In genomic region chr15:70627734-70628541, GRCh38 we compare ENCODE assay signal across 1 cellular context.
TF ChIP-seq lines count a peak whose summit lies in the region.

No MANE protein-coding gene starts in this region.

TF ChIP-seq in GM23338, 12 proteins besides CTCF, POLR2A, EP300 and RAD21 (continued from another document):
- TF ChIP-seq ZNF462 (CRISPR knock-in tag; IDR thresholded peaks at IDR 0.05) (no peak), STAT1 (IDR thresholded peaks at IDR 0.05; ENCODE audit: unreplicated experiment) (no peak), CREB1 (CRISPR knock-in tag; IDR thresholded peaks at IDR 0.05; ENCODE audit: low read depth) (no peak), ZNF114 (CRISPR knock-in tag; IDR thresholded peaks at IDR 0.05) (no peak), EZH2phosphoT487 (IDR thresholded peaks at IDR 0.05; ENCODE audit: unreplicated experiment) (no peak), ETS1 (IDR thresholded peaks at IDR 0.05) (no peak), ZNF331 (CRISPR knock-in tag; IDR thresholded peaks at IDR 0.05; ENCODE audit: low read depth) (no peak), JUNB (IDR thresholded peaks at IDR 0.05; ENCODE audit: unreplicated experiment) (no peak)
TF ChIP-seq in GM23338: peak in this region for 0.
